Comparison of ENCODE assay signal across 8 cellular contexts in genomic region chr2:38750011-38750792, GRCh38. TPM values are rescaled to one million over a fixed set of nuclear protein-coding genes. Genes with fewer than 3 reads are reported as not detected.
DNase-seq lines count a peak whose midpoint lies in the region; ATAC-seq, FAIRE-seq and TF ChIP-seq lines count a peak whose summit lies in the region.

No MANE protein-coding gene starts in this region.

- no TSS peak for BruUV-seq in K562 (replicated peaks; lab: Mats Ljungman, UMichigan)

- no peak for TF ChIP-seq CTCF in AG04450 (IDR thresholded peaks at IDR 0.05; ENCODE audit: low read depth, low read length)
- TF ChIP-seq CTCF in K562 (IDR thresholded peaks at IDR 0.05 in 2 of 3, conservative IDR thresholded peaks at IDR 0.05 in 1 of 3; ENCODE audit: insufficient read depth in 2 of 3, low read depth in 1 of 3, low read length in 3 of 3): no peak

- H3K36me3 ChIP-seq in K562 (ENCODE audit: control insufficient read depth, insufficient read depth, low read length): peaks cover 51% of the 10 kb centered on the region

- POLR2A ChIA-PET in AG04450 (lab: Yijun Ruan, JAX): interaction anchor here (0.6 to 2.5 kb wide), 26 partner anchors 8 to 442 kb away, joined by 3 to 44 read pairs (median 10); partner anchors contain the start of genes GALM, GEMIN6 and HNRNPLL
- POLR2A ChIA-PET in T-cell (lab: Charles Lee): interaction anchor here (0.5 to 2.5 kb wide), 28 partner anchors 7 to 722 kb away, joined by 3 to 36 read pairs (median 5); partner anchors contain the start of genes GALM (in 2 of the 2), DHX57 (in 1 of the 2), HNRNPLL (in 1 of the 2) and MORN2 (in 1 of the 2)
- POLR2A ChIA-PET in K562 (lab: Yijun Ruan, JAX): interaction anchor here (0.6 to 3.7 kb wide), 66 partner anchors 8 to 1126 kb away, joined by 3 to 107 read pairs (median 5); partner anchors contain the start of genes ATL2, DHX57, GALM and GEMIN6

- H3K4me3 ChIP-seq in AG04450 (ENCODE audit: low read depth, low read length) (peak overlapping the region; percentile 100), K562 (peak overlapping the region; percentile 82)

- H3K27ac Mint-ChIP-seq in T-cell: peak overlapping the region; percentile 99 to 100

- no peak for FAIRE-seq in K562 (lab: Jason Lieb, UNC)

- H3K4me2 ChIP-seq in K562 (ENCODE audit: insufficient read depth, low read length): peak overlapping the region; percentile 98

- no peak for TF ChIP-seq EP300 in K562 (IDR thresholded peaks at IDR 0.05; ENCODE audit: low read length)

- peaks cover 60% of the 10 kb centered on the region for H3K79me2 ChIP-seq in K562 (ENCODE audit: control insufficient read depth, insufficient read depth, low read length)

- H3K27ac ChIP-seq in AG04450 (ENCODE audit: low read depth, low read length) (peak overlapping the region; percentile 85), K562 (ENCODE audit: extremely low read depth, low read depth, low read length) (peak overlapping the region; percentile 99)

- ATAC-seq in GM18858 (IDR thresholded peaks at IDR 0.05; ENCODE audit: unreplicated experiment): peak; percentile 6
- ATAC-seq in HG03108 (IDR thresholded peaks at IDR 0.05; ENCODE audit: unreplicated experiment): peak; percentile 41
- ATAC-seq in T-cell (replicated peaks in 1 of 4): peak; percentile 27 to 52 (median 45)
- ATAC-seq in K562: peak; percentile 79

- in situ Hi-C loops in K562 (cut with MboI): no loop called here

- H3K9me3 ChIP-seq in AG04450 (ENCODE audit: control insufficient read depth, insufficient read depth, low read length) (no peaks in the 10 kb centered on the region; the same call in 1 of the 2 replicates), K562 (replicated peaks; ENCODE audit: control insufficient read depth, insufficient read depth, low read depth, low read length) (no peaks in the 10 kb centered on the region)

- H3K9me1 ChIP-seq in K562 (ENCODE audit: control insufficient read depth, insufficient read depth, low read length): no peaks in the 10 kb centered on the region

- peak overlapping the region; percentile 76 for H2AFZ ChIP-seq in K562 (ENCODE audit: low read depth, low read length)

- DNase-seq in AG04450 (ENCODE audit: low read depth, low spot score): no peak
- DNase-seq in T-cell: peak in 31 of 34 experiments; percentile 4 to 60 (median 31)
- DNase-seq in K562 (ENCODE audit: extremely low read depth in 1 of 4, low spot score in 3 of 4): peak; percentile 61 to 76 (median 69)
- peak; percentile 45 for DNase-seq in iPS-NIHi7 (ENCODE audit: extremely low spot score)
- DNase-seq in stimulated activated CD4-positive, alpha-beta T cell treated with anti-CD3 and anti-CD28 coated beads, Interleukin-12 subunit alpha, Interleukin-12 subunit beta, amount 100 ng/mL, for 4 hours: peak; percentile 51
- no peak for DNase-seq in SIG-M5 treated with dmso at 0.1 percent for 504 hours (lab: John Stamatoyannopoulos, UW; ENCODE audit: unreplicated experiment)

- H3K27me3 ChIP-seq in AG04450 (ENCODE audit: control insufficient read depth, insufficient read depth, low read length) (no peaks in the 10 kb centered on the region), K562 (ENCODE audit: control insufficient read depth in 2 of 2, insufficient read depth in 2 of 2, low read length in 2 of 2) (no peaks in the 10 kb centered on the region)

- H3K4me1 Mint-ChIP-seq in T-cell: peaks cover 60 to 74% (median 70%) of the 10 kb centered on the region in 3 donors

- intact Hi-C loops in K562 (cut with micrococcal nuclease): loop anchor here (2.0 to 5.0 kb wide), 3 partner anchors 77 to 372 kb away; partner anchors contain the start of gene SOS1

- CTCF ChIA-PET in AG04450 (lab: Charles Lee) (no interaction called here), T-cell (lab: Charles Lee) (interaction anchor here (1.2 to 1.9 kb wide), 2 partner anchors 10 to 165 kb away, joined by 3 to 8 read pairs; no protein-coding TSS in a partner anchor), K562 (lab: Yijun Ruan, JAX; ENCODE audit: low intra/inter-chr PET ratio) (no interaction called here)

- H3K4me3 Mint-ChIP-seq in T-cell: peak overlapping the region; percentile 99 to 100 (median 100)

- no peak for TF ChIP-seq POLR2A in K562 (conservative IDR thresholded peaks at IDR 0.05)

- peak overlapping the region; percentile 99 to 100 for H3K9ac ChIP-seq in K562 (ENCODE audit: insufficient read depth in 1 of 2, low read depth in 2 of 2, low read length in 2 of 2)

- no peak for TF ChIP-seq RAD21 in K562 (CRISPR knock-in tag; conservative IDR thresholded peaks at IDR 0.05 in 1 of 2, IDR thresholded peaks at IDR 0.05 in 1 of 2)

- H3K9me3 Mint-ChIP-seq in T-cell: no peaks in the 10 kb centered on the region

- H4K20me1 ChIP-seq in K562 (replicated peaks; ENCODE audit: control insufficient read depth, insufficient read depth, low read length): peaks cover 35% of the 10 kb centered on the region

- under 1% methylated on average over 45 of the region's 51 CpGs for WGBS in K562 (ENCODE audit: insufficient coverage, low coverage, missing lambda C conversion rate)

- H3K4me1 ChIP-seq in K562 (replicated peaks in 1 of 2; ENCODE audit: control insufficient read depth in 2 of 2, insufficient read depth in 2 of 2, low read length in 2 of 2): peaks cover 0 to 29% of the 10 kb centered on the region in 2 experiments; a peak in 3 of 5 replicates

- H3K36me3 Mint-ChIP-seq in T-cell: peaks cover 52% of the 10 kb centered on the region

- peaks cover 0 to 3% of the 10 kb centered on the region in 2 donors for H3K27me3 Mint-ChIP-seq in T-cell

TF ChIP-seq in K562, 482 proteins besides CTCF, POLR2A, EP300 and RAD21 (continues in another document):
- no peak for TF ChIP-seq TCF7 (IDR thresholded peaks at IDR 0.05; ENCODE audit: borderline replicate concordance)
- peak in 1 of 2 experiments; percentile 69; a peak in 1 of 4 replicates for TF ChIP-seq SRF (CRISPR knock-in tag; IDR thresholded peaks at IDR 0.05)
- TF ChIP-seq TAF15 (IDR thresholded peaks at IDR 0.05; ENCODE audit: low read depth, low read length): no peak
- TF ChIP-seq THAP12 (CRISPR knock-in tag; IDR thresholded peaks at IDR 0.05): 0 out of 2 replicates have a peak, but pooled peaks have one; percentile 14

RNA-seq across cellular contexts. Expression of gene SRSF7, which starts 1.0 kb away (rescaled TPM):
- 195 and 238 TPM in 2 replicates for polyA plus RNA-seq in AG04450 (2011; rRNA removed)
- polyA minus RNA-seq in AG04450 (2011; rRNA and poly(A)+ RNA removed): 224 and 265 TPM in 2 replicates
- total RNA-seq in T-cell: 100 to 1,000 TPM; 252 to 649 (median 265) TPM
- total RNA-seq in K562 (2011; cell fraction: chromatin; rRNA removed; ENCODE audit: low replicate concordance): 208 and 463 TPM in 2 replicates
- 149 and 153 TPM in 2 replicates for total RNA-seq in K562 (2011; cell fraction: nucleolus; rRNA removed)
- 214 TPM in 2 replicates for total RNA-seq in K562 (2011; cell fraction: nucleoplasm; rRNA removed)
- total RNA-seq in K562 (2014; rRNA removed): 219 and 241 TPM in 2 replicates
- total RNA-seq in K562 (2014; rRNA removed; fragmentation: Illumina TruSeq; extraction: Trizol): 336 and 371 TPM in 2 replicates
- 393 and 420 TPM in 2 replicates for total RNA-seq in K562 (2015; rRNA removed; fragmentation: Illumina TruSeq; extraction: Trizol)
- 293 and 315 TPM in 2 replicates for total RNA-seq in K562 (2021)
- polyA plus RNA-seq in K562 (2011; rRNA removed): 519 and 726 TPM in 2 replicates
- 154 and 268 TPM in 2 replicates for polyA plus RNA-seq in K562 (2011; cell fraction: cytosol; rRNA removed)
- 495 and 660 TPM in 2 replicates for polyA plus RNA-seq in K562 (2011; cell fraction: nucleus; rRNA removed)
- 248 and 386 TPM in 2 replicates for polyA plus RNA-seq in K562 (2012)
- polyA plus RNA-seq in K562 (2014; fragmentation: Illumina TruSeq; extraction: Trizol): 316 and 323 TPM in 2 replicates
- polyA plus RNA-seq in K562 (2014; fragmentation: Nextera tagmentation; extraction: Ambion mirVana): 100 to 1,000 TPM; 696 to 706 TPM
- 375 and 380 TPM in 2 replicates for polyA plus RNA-seq in K562 (2014; rRNA removed)
- polyA minus RNA-seq in K562 (2011; rRNA and poly(A)+ RNA removed): 547 and 760 TPM in 2 replicates
- 130 and 176 TPM in 2 replicates for polyA minus RNA-seq in K562 (2011; cell fraction: cytosol; rRNA and poly(A)+ RNA removed)
- 174 and 299 TPM in 2 replicates for polyA minus RNA-seq in K562 (2011; cell fraction: nucleus; rRNA and poly(A)+ RNA removed)

RNA-seq across cellular contexts. Expression of gene GEMIN6, which starts 27.8 kb away (rescaled TPM):
- polyA plus RNA-seq in AG04450 (2011; rRNA removed) (12.6 and 16.3 TPM in 2 replicates), K562 (2011; rRNA removed) (18.0 and 28.4 TPM in 2 replicates), K562 (2014; fragmentation: Illumina TruSeq; extraction: Trizol) (12.0 and 12.5 TPM in 2 replicates), K562 (2014; fragmentation: Nextera tagmentation; extraction: Ambion mirVana) (10 to 100 TPM; 48.5 to 58.6 TPM), K562 (2014; rRNA removed) (14.5 and 17.4 TPM in 2 replicates)
- 4.0 and 6.0 TPM in 2 replicates for polyA minus RNA-seq in AG04450 (2011; rRNA and poly(A)+ RNA removed)
- total RNA-seq in T-cell (10 to 100 TPM in 3 of 5 donors, 1 to 10 TPM in 2; 4.2 to 16.3 (median 11.8) TPM), K562 (2014; rRNA removed) (12.3 and 18.3 TPM in 2 replicates), K562 (2014; rRNA removed; fragmentation: Illumina TruSeq; extraction: Trizol) (31.6 and 32.4 TPM in 2 replicates), K562 (2015; rRNA removed; fragmentation: Illumina TruSeq; extraction: Trizol) (20.3 and 21.8 TPM in 2 replicates), K562 (2021) (15.9 and 19.3 TPM in 2 replicates)
- total RNA-seq in K562 (2011; cell fraction: chromatin; rRNA removed; ENCODE audit: low replicate concordance): 5.5 and 7.4 TPM in 2 replicates
- 3.2 TPM in 2 replicates for total RNA-seq in K562 (2011; cell fraction: nucleolus; rRNA removed)
- 4.1 and 8.1 TPM in 2 replicates for total RNA-seq in K562 (2011; cell fraction: nucleoplasm; rRNA removed)
- 6.1 and 10.2 TPM in 2 replicates for polyA plus RNA-seq in K562 (2011; cell fraction: cytosol; rRNA removed)
- polyA plus RNA-seq in K562 (2011; cell fraction: nucleus; rRNA removed): 3.8 and 6.4 TPM in 2 replicates
- polyA plus RNA-seq in K562 (2012): 6.1 and 13.3 TPM in 2 replicates
- polyA minus RNA-seq in K562 (2011; rRNA and poly(A)+ RNA removed): 9.7 and 11.4 TPM in 2 replicates
- 4.4 and 6.8 TPM in 2 replicates for polyA minus RNA-seq in K562 (2011; cell fraction: cytosol; rRNA and poly(A)+ RNA removed)
- polyA minus RNA-seq in K562 (2011; cell fraction: nucleus; rRNA and poly(A)+ RNA removed): 0.81 and 2.4 TPM in 2 replicates

Comparison
In these comparisons a context has a peak if more than half of its experiments do, and no peak if none do; other contexts are left out.
1. DNase-seq: peak in T-cell (31 of 34), K562 (4 of 4), iPS-NIHi7 (single experiment) and stimulated activated CD4-positive, alpha-beta T cell treated with anti-CD3 and anti-CD28 coated beads, Interleukin-12 subunit alpha, Interleukin-12 subunit beta, amount 100 ng/mL, for 4 hours (single experiment); none in AG04450 (single experiment) and SIG-M5 treated with dmso at 0.1 percent for 504 hours (single experiment).
2. ATAC-seq: peak in every context shown above with its lines; median percentile 79 in K562; 45 in T-cell; 41 in HG03108; 6 in GM18858.
3. CTCF ChIA-PET loops: an anchor here in T-cell (1.2 to 1.9 kb wide); none called in AG04450 and K562.